In genomic region chr17:27465875-27466274, GRCh38 we compare ENCODE assay signal across 8 cellular contexts. TPM values are rescaled to one million over a fixed set of nuclear protein-coding genes. Genes with fewer than 3 reads are reported as not detected.
DNase-seq lines count a peak whose midpoint lies in the region; ATAC-seq and TF ChIP-seq lines count a peak whose summit lies in the region.
"Not testable (repeated sequence)": the region's sequence is repeated elsewhere in the genome, so short reads cannot be mapped to it uniquely, and the experiment has no call there.

No MANE protein-coding gene starts in this region.

- peaks cover 15 to 75% (median 56%) of the 10 kb centered on the region in 4 donors for H3K4me1 Mint-ChIP-seq in CD4-positive, CD25-positive, alpha-beta regulatory T cell
- H3K4me1 Mint-ChIP-seq in WTC11 (peaks cover 79% of the 10 kb centered on the region), memory B cell (peaks cover 49% of the 10 kb centered on the region)
- H3K4me1 Mint-ChIP-seq in activated CD8-positive, alpha-beta memory T cell treated with anti-CD3 and anti-CD28 coated beads, Interleukin-2, amount 10 ng/mL, durations not matched to agents 7 days and 5 days, result peaks cover 87% of the 10 kb centered on the region
- H3K4me1 Mint-ChIP-seq in activated naive CD4-positive, alpha-beta T cell treated with anti-CD3 and anti-CD28 coated beads, Interleukin-2, amount 50 U/mL, for 24 hours, result peaks cover 60% of the 10 kb centered on the region
- peaks cover 40% of the 10 kb centered on the region for H3K4me1 Mint-ChIP-seq in dendritic cell treated with granulocyte-macrophage colony-stimulating factor and Interleukin-4, amounts not matched to agents 40 ng/mL and 50 ng/mL, for 4 days (ENCODE audit: low read depth)
- H3K4me1 Mint-ChIP-seq in stimulated activated naive CD8-positive, alpha-beta T cell treated with anti-CD3 and anti-CD28 coated beads, Interleukin-15, Interleukin-2, amounts not matched to agents 100 ng/mL and 50 ng/mL, for 24 hours (ENCODE audit: low read depth), result peaks cover 96% of the 10 kb centered on the region

- CTCF ChIA-PET in WTC11 (lab: Charles Lee), result interaction anchor here (0.8 to 2.6 kb wide), 9 partner anchors 9 to 229 kb away, joined by 3 to 15 read pairs (median 5); no protein-coding TSS in a partner anchor
- CTCF ChIA-PET in activated CD8-positive, alpha-beta memory T cell treated with anti-CD3 and anti-CD28 coated beads, Interleukin-2, amount 10 ng/mL, durations not matched to agents 7 days and 5 days (lab: Charles Lee), result interaction anchor here (1.1 to 4.6 kb wide), 6 partner anchors 8 to 136 kb away, joined by 3 to 43 read pairs (median 7); partner anchors contain the start of gene KSR1

- H3K27me3 ChIP-seq in CD4-positive, CD25-positive, alpha-beta regulatory T cell (ENCODE audit: control insufficient read depth, insufficient read depth, low read length); HUES48 (ENCODE audit: control insufficient read depth, insufficient read depth, low read length): not testable (repeated sequence)

- TF ChIP-seq CTCF in WTC11 (IDR thresholded peaks at IDR 0.05), result not testable (repeated sequence)

- H3K9ac ChIP-seq in HUES48 (ENCODE audit: low read depth, low read length), result not testable (repeated sequence)

- H3K9me3 ChIP-seq in CD4-positive, CD25-positive, alpha-beta regulatory T cell (ENCODE audit: control insufficient read depth in 2 of 2, low read length in 2 of 2); HUES48 (ENCODE audit: control insufficient read depth, insufficient read depth, low read length): not testable (repeated sequence)

- H3K27me3 Mint-ChIP-seq in CD4-positive, CD25-positive, alpha-beta regulatory T cell; WTC11 (ENCODE audit: low read depth); activated CD8-positive, alpha-beta memory T cell treated with anti-CD3 and anti-CD28 coated beads, Interleukin-2, amount 10 ng/mL, durations not matched to agents 7 days and 5 days; activated naive CD4-positive, alpha-beta T cell treated with anti-CD3 and anti-CD28 coated beads, Interleukin-2, amount 50 U/mL, for 24 hours; dendritic cell treated with granulocyte-macrophage colony-stimulating factor and Interleukin-4, amounts not matched to agents 40 ng/mL and 50 ng/mL, for 4 days; memory B cell; stimulated activated naive CD8-positive, alpha-beta T cell treated with anti-CD3 and anti-CD28 coated beads, Interleukin-15, Interleukin-2, amounts not matched to agents 100 ng/mL and 50 ng/mL, for 24 hours: not testable (repeated sequence)

- H3K36me3 Mint-ChIP-seq in CD4-positive, CD25-positive, alpha-beta regulatory T cell; WTC11; activated CD8-positive, alpha-beta memory T cell treated with anti-CD3 and anti-CD28 coated beads, Interleukin-2, amount 10 ng/mL, durations not matched to agents 7 days and 5 days; activated naive CD4-positive, alpha-beta T cell treated with anti-CD3 and anti-CD28 coated beads, Interleukin-2, amount 50 U/mL, for 24 hours; dendritic cell treated with granulocyte-macrophage colony-stimulating factor and Interleukin-4, amounts not matched to agents 40 ng/mL and 50 ng/mL, for 4 days (ENCODE audit: low read depth); memory B cell: not testable (repeated sequence)
- peaks cover 13% of the 10 kb centered on the region for H3K36me3 Mint-ChIP-seq in stimulated activated naive CD8-positive, alpha-beta T cell treated with anti-CD3 and anti-CD28 coated beads, Interleukin-15, Interleukin-2, amounts not matched to agents 100 ng/mL and 50 ng/mL, for 24 hours (ENCODE audit: low read depth)

- not testable (repeated sequence) for H3K9me3 Mint-ChIP-seq in CD4-positive, CD25-positive, alpha-beta regulatory T cell; WTC11; activated CD8-positive, alpha-beta memory T cell treated with anti-CD3 and anti-CD28 coated beads, Interleukin-2, amount 10 ng/mL, durations not matched to agents 7 days and 5 days (ENCODE audit: low read depth); activated naive CD4-positive, alpha-beta T cell treated with anti-CD3 and anti-CD28 coated beads, Interleukin-2, amount 50 U/mL, for 24 hours; dendritic cell treated with granulocyte-macrophage colony-stimulating factor and Interleukin-4, amounts not matched to agents 40 ng/mL and 50 ng/mL, for 4 days; memory B cell; stimulated activated naive CD8-positive, alpha-beta T cell treated with anti-CD3 and anti-CD28 coated beads, Interleukin-15, Interleukin-2, amounts not matched to agents 100 ng/mL and 50 ng/mL, for 24 hours

- peaks cover 33% of the 10 kb centered on the region for H3K4me1 ChIP-seq in CD4-positive, CD25-positive, alpha-beta regulatory T cell (ENCODE audit: control insufficient read depth, insufficient read depth, low read length, poor library complexity, severe bottlenecking)
- peaks cover 30% of the 10 kb centered on the region for H3K4me1 ChIP-seq in HUES48 (ENCODE audit: control insufficient read depth, insufficient read depth, low read length)

- intact Hi-C loops in dendritic cell treated with granulocyte-macrophage colony-stimulating factor and Interleukin-4, amounts not matched to agents 40 ng/mL and 50 ng/mL, for 4 days (cut with micrococcal nuclease), result not testable (repeated sequence)

- not testable (repeated sequence) for DNase-seq in CD4-positive, CD25-positive, alpha-beta regulatory T cell; WTC11 (ENCODE audit: low spot score); activated CD8-positive, alpha-beta memory T cell treated with anti-CD3 and anti-CD28 coated beads, Interleukin-2, amount 10 ng/mL, durations not matched to agents 7 days and 5 days; memory B cell (ENCODE audit: low spot score in 2 of 2)

- POLR2A ChIA-PET in WTC11 (lab: Charles Lee), result interaction anchor here (1.0 kb wide), 1 partner anchor 10 kb away, joined by 5 read pairs; no protein-coding TSS in a partner anchor

- H3K27ac Mint-ChIP-seq in CD4-positive, CD25-positive, alpha-beta regulatory T cell, result peak overlapping the region; percentile 90 to 95 (median 92)
- H3K27ac Mint-ChIP-seq in WTC11, result peak overlapping the region; percentile 94
- H3K27ac Mint-ChIP-seq in activated CD8-positive, alpha-beta memory T cell treated with anti-CD3 and anti-CD28 coated beads, Interleukin-2, amount 10 ng/mL, durations not matched to agents 7 days and 5 days, result peak overlapping the region; percentile 96
- not testable (repeated sequence) for H3K27ac Mint-ChIP-seq in activated naive CD4-positive, alpha-beta T cell treated with anti-CD3 and anti-CD28 coated beads, Interleukin-2, amount 50 U/mL, for 24 hours
- H3K27ac Mint-ChIP-seq in dendritic cell treated with granulocyte-macrophage colony-stimulating factor and Interleukin-4, amounts not matched to agents 40 ng/mL and 50 ng/mL, for 4 days, result peak overlapping the region; percentile 86
- peak overlapping the region; percentile 58 for H3K27ac Mint-ChIP-seq in memory B cell
- peak overlapping the region; percentile 96 for H3K27ac Mint-ChIP-seq in stimulated activated naive CD8-positive, alpha-beta T cell treated with anti-CD3 and anti-CD28 coated beads, Interleukin-15, Interleukin-2, amounts not matched to agents 100 ng/mL and 50 ng/mL, for 24 hours

- peak overlapping the region; percentile 35 for H3K4me3 ChIP-seq in CD4-positive, CD25-positive, alpha-beta regulatory T cell (ENCODE audit: low read depth, low read length)
- H3K4me3 ChIP-seq in HUES48 (ENCODE audit: low read depth, low read length), result not testable (repeated sequence)

- not testable (repeated sequence) for ATAC-seq in CD4-positive, CD25-positive, alpha-beta regulatory T cell (ENCODE audit: low read depth in 2 of 2); WTC11; activated CD8-positive, alpha-beta memory T cell treated with anti-CD3 and anti-CD28 coated beads, Interleukin-2, amount 10 ng/mL, durations not matched to agents 7 days and 5 days; memory B cell (ENCODE audit: low read depth)

- H3K4me3 Mint-ChIP-seq in CD4-positive, CD25-positive, alpha-beta regulatory T cell, result peak overlapping the region; percentile 7 to 82 (median 70)
- not testable (repeated sequence) for H3K4me3 Mint-ChIP-seq in WTC11; dendritic cell treated with granulocyte-macrophage colony-stimulating factor and Interleukin-4, amounts not matched to agents 40 ng/mL and 50 ng/mL, for 4 days; memory B cell
- H3K4me3 Mint-ChIP-seq in activated CD8-positive, alpha-beta memory T cell treated with anti-CD3 and anti-CD28 coated beads, Interleukin-2, amount 10 ng/mL, durations not matched to agents 7 days and 5 days, result peak overlapping the region; percentile 63
- peak overlapping the region; percentile 74 for H3K4me3 Mint-ChIP-seq in activated naive CD4-positive, alpha-beta T cell treated with anti-CD3 and anti-CD28 coated beads, Interleukin-2, amount 50 U/mL, for 24 hours
- H3K4me3 Mint-ChIP-seq in stimulated activated naive CD8-positive, alpha-beta T cell treated with anti-CD3 and anti-CD28 coated beads, Interleukin-15, Interleukin-2, amounts not matched to agents 100 ng/mL and 50 ng/mL, for 24 hours, result peak overlapping the region; percentile 66

- H3K36me3 ChIP-seq in CD4-positive, CD25-positive, alpha-beta regulatory T cell (ENCODE audit: control insufficient read depth, insufficient read depth, low read length); HUES48 (ENCODE audit: control insufficient read depth, insufficient read depth, low read length): not testable (repeated sequence)

- peak overlapping the region; percentile 71 for H3K27ac ChIP-seq in CD4-positive, CD25-positive, alpha-beta regulatory T cell (ENCODE audit: insufficient read depth, low read length, poor library complexity, severe bottlenecking)
- H3K27ac ChIP-seq in HUES48 (ENCODE audit: low read depth, low read length), result peak overlapping the region; percentile 74

RNA-seq across cellular contexts. Expression of gene KSR1, which starts 9.6 kb away (rescaled TPM):
- 69.5 TPM for total RNA-seq in CD4-positive, CD25-positive, alpha-beta regulatory T cell
- polyA plus RNA-seq in CD4-positive, CD25-positive, alpha-beta regulatory T cell, result 1 to 10 TPM; 1.2 to 3.1 (median 1.5) TPM
- 38.0 to 45.5 TPM (median 39.7 TPM) in 3 replicates for total RNA-seq in WTC11 (2021)
- 10 to 100 TPM; 56.6 to 70.4 TPM for total RNA-seq in activated CD8-positive, alpha-beta memory T cell treated with anti-CD3 and anti-CD28 coated beads, Interleukin-2, amount 10 ng/mL, durations not matched to agents 7 days and 5 days
